Comparison of ENCODE assay signal across 10 cellular contexts in the genomic region with DNA sequence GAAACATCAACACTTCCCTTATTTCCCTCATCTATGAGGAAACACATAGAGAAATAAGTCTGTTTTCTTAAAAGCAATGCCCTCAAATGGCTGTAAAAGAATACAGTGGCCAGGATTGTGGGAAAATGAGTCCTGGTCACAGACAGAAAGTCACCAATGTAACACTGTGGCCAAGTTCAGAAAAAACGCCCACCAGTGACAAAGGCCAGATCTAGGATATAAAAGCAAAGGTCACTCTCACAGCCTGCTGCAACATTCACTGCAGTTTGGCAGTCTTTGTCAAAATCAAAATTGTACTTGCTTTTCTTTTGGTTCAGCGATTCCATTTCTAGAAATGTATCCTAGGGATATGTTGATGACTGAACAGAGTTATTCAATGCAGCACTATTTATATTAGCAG. TPM values are rescaled to one million over a fixed set of nuclear protein-coding genes. Genes with fewer than 3 reads are reported as not detected.
"Had no signal": no experiment of that assay in that cellular context is flagged by ENCODE, and none has a peak within 500 bp of the region (broad histone marks: within the 10 kb centered on the region; RNA-seq: fewer than 3 reads in every experiment).

No MANE protein-coding gene starts in this region.

- ATAC-seq: K562 had no signal

- H3K4me2 ChIP-seq: KMS-11 had no signal

- H3K4me3 Mint-ChIP-seq: IgD-negative memory B cell had no signal

- H3K4me1 Mint-ChIP-seq: IgD-negative memory B cell had no signal

- H3K9me3 Mint-ChIP-seq: IgD-negative memory B cell had no signal

- DNase-seq: IMR-90, KBM-7, KG1 had no signal

- FAIRE-seq: HTR-8/SVneo, K562 had no signal

- H3K27ac ChIP-seq: HL-60, KMS-11 had no signal

- H3K4me3 ChIP-seq: K562 had no signal

- H3K9ac ChIP-seq: KMS-11 had no signal

- H3K27ac Mint-ChIP-seq: IgD-negative memory B cell had no signal

- H3K27me3 Mint-ChIP-seq: IgD-negative memory B cell had no signal

RNA-seq across cellular contexts. Expression of gene TSSK1B, which starts 30.5 kb away (rescaled TPM):
- total RNA-seq: HT-29, HT1080, K562 had no signal
- polyA plus RNA-seq: IgD-negative memory B cell, K562 had no signal
